17 cellular contexts compared by ENCODE assay signal in genomic region chr1:233656032-233656620, GRCh38.
DNase-seq lines count a peak whose midpoint lies in the region; ATAC-seq and TF ChIP-seq lines count a peak whose summit lies in the region.
"Had no signal": no experiment of that assay in that cellular context is flagged by ENCODE, and none has a peak within 500 bp of the region (broad histone marks: within the 10 kb centered on the region; RNA-seq: fewer than 3 reads in every experiment).

No MANE protein-coding gene starts in this region.

- DNase-seq in GM12865 (ENCODE audit: low read depth): peak; percentile 56
- DNase-seq in NCI-H510A treated with DMSO at 0.1 percent for 48 hours (lab: John Stamatoyannopoulos, UW): peak; percentile 38
- DNase-seq in globus pallidus (ENCODE audit: low spot score): peak; percentile 40
- DNase-seq in activated T-cell treated with anti-CD3 and anti-CD28 coated beads for 4 hours: no peak
- DNase-seq in hypothalamus (lab: John Stamatoyannopoulos, UW): no peak
- DNase-seq: activated B cell treated with CpG ODN at 0.5 μM for 24 hours; esophagus squamous epithelium; heart right ventricle; left cardiac atrium; stimulated activated naive CD8-positive, alpha-beta T cell treated with anti-CD3 and anti-CD28 coated beads, Interleukin-15, Interleukin-2, amounts not matched to agents 100 U/mL and 50 U/mL, for 24 hours; T-cell had no signal

- peak overlapping the region; percentile 54; the same call in 1 of the 2 replicates for H3K27ac ChIP-seq in C4-2B
- H3K27ac ChIP-seq: BLaER1 treated with 17β-estradiol and CSF1 and Interleukin-3, amounts not matched to agents 10 nM and 100 nM; esophagus squamous epithelium; heart right ventricle; vagina had no signal

- TF ChIP-seq CTCF in C4-2B (conservative IDR thresholded peaks at IDR 0.05) (no peak), GM12865 (IDR thresholded peaks at IDR 0.05; ENCODE audit: insufficient read depth, low read depth, low read length, missing control alignments) (no peak)

- H3K4me3 ChIP-seq in GM12865 (ENCODE audit: low read depth, low read length): no peak overlapping the region
- H3K4me3 ChIP-seq: BLaER1 treated with 17β-estradiol and CSF1 and Interleukin-3, amounts not matched to agents 10 nM and 100 nM; esophagus squamous epithelium; heart right ventricle; mucosa of descending colon; smooth muscle cell; vagina had no signal

- ATAC-seq in GM19455 (IDR thresholded peaks at IDR 0.05; ENCODE audit: unreplicated experiment): no peak
- ATAC-seq: stimulated activated naive CD8-positive, alpha-beta T cell treated with anti-CD3 and anti-CD28 coated beads, Interleukin-15, Interleukin-2, amounts not matched to agents 100 U/mL and 50 U/mL, for 24 hours; T-cell had no signal

Comparison
In these comparisons a context has a peak if more than half of its experiments do, and no peak if none do; other contexts are left out.
1. DNase-seq: peak in GM12865 (single experiment), NCI-H510A treated with DMSO at 0.1 percent for 48 hours (single experiment) and globus pallidus (single experiment); none in activated T-cell treated with anti-CD3 and anti-CD28 coated beads for 4 hours (single experiment) and hypothalamus (0 of 51).